1 cellular context compared by ENCODE assay signal in genomic region chr1:28807986-28808385, GRCh38.
TF ChIP-seq lines count a peak whose summit lies in the region.

No MANE protein-coding gene starts in this region.

TF ChIP-seq in H1, 55 proteins besides CTCF, POLR2A, EP300 and RAD21 (continued from another document):
- TF ChIP-seq ATF2 (IDR thresholded peaks at IDR 0.05; ENCODE audit: low read length), result no peak
- TF ChIP-seq SRF (IDR thresholded peaks at IDR 0.05; ENCODE audit: low read depth, low read length), result no peak
- TF ChIP-seq NANOG (IDR thresholded peaks at IDR 0.05; ENCODE audit: insufficient read depth, low read depth, low read length, poor library complexity, severe bottlenecking), result no peak
- no peak for TF ChIP-seq FOSL1 (IDR thresholded peaks at IDR 0.05; ENCODE audit: insufficient read depth, low read depth, low read length)
- no peak for TF ChIP-seq CBX8 (IDR thresholded peaks at IDR 0.05; ENCODE audit: borderline replicate concordance, low read depth, low read length)
- no peak for TF ChIP-seq SUZ12 (IDR thresholded peaks at IDR 0.05; ENCODE audit: low read length)
- no peak for TF ChIP-seq SP2 (IDR thresholded peaks at IDR 0.05; ENCODE audit: low read length)
- TF ChIP-seq CBX5 (IDR thresholded peaks at IDR 0.05; ENCODE audit: low read depth, low read length), result no peak
- TF ChIP-seq MAX (IDR thresholded peaks at IDR 0.05), result no peak
- no peak for TF ChIP-seq SAP30 (IDR thresholded peaks at IDR 0.05; ENCODE audit: insufficient read depth, insufficient replicate concordance, low read length)
- no peak for TF ChIP-seq ASH2L (IDR thresholded peaks at IDR 0.05; ENCODE audit: low read length)
- no peak for TF ChIP-seq CHD1 (IDR thresholded peaks at IDR 0.05; ENCODE audit: low read depth, low read length)
